Comparison of ENCODE assay signal across 6 cellular contexts in genomic region chr1:2880086-2880485, GRCh38.
"Had no signal": no experiment of that assay in that cellular context is flagged by ENCODE, and none has a peak within 500 bp of the region (broad histone marks: within the 10 kb centered on the region; RNA-seq: fewer than 3 reads in every experiment).

No MANE protein-coding gene starts in this region.

- ATAC-seq: HepG2, K562 had no signal

- DNase-seq: IMR-90, KBM-7 had no signal

- H3K4me3 Mint-ChIP-seq: IgD-negative memory B cell had no signal

- H3K27ac Mint-ChIP-seq: IgD-negative memory B cell had no signal

- H3K27ac ChIP-seq: HL-60 had no signal

- H3K4me3 ChIP-seq: K562 had no signal

- H3K27me3 Mint-ChIP-seq: IgD-negative memory B cell had no signal

- H3K36me3 Mint-ChIP-seq: IgD-negative memory B cell had no signal
